Comparison of ENCODE assay signal across 8 cellular contexts in genomic region chr12:132955933-132956725, GRCh38. TPM values are rescaled to one million over a fixed set of nuclear protein-coding genes. Genes with fewer than 3 reads are reported as not detected.
DNase-seq lines count a peak whose midpoint lies in the region; ATAC-seq and TF ChIP-seq lines count a peak whose summit lies in the region.

Gene ZNF605, minus strand, starts transcription at chr12:132956306. Its CDS starts 10,671 bp downstream, at chr12:132945635.

- TF ChIP-seq POLR2A in gastrocnemius medialis (IDR thresholded peaks at IDR 0.05), result peak in 1 of 2 donors; percentile 30

- ATAC-seq in GM18498 (IDR thresholded peaks at IDR 0.05; ENCODE audit: unreplicated experiment) (peak; percentile 93), HG02840 (IDR thresholded peaks at IDR 0.05; ENCODE audit: low FRiP score, unreplicated experiment) (peak; percentile 91), gastrocnemius medialis (peak; percentile 94 to 97)

- peaks cover 44 to 77% (median 51%) of the 10 kb centered on the region in 5 experiments for H3K9me3 Mint-ChIP-seq in brain

- intact Hi-C loops in gastrocnemius medialis (cut with DNase I; ENCODE audit: low total_unique reads), result loop anchor here (1.0 to 5.0 kb wide), 7 partner anchors 30 to 225 kb away; partner anchors contain the start of genes CHFR, GOLGA3, ZNF10 and ZNF140

- no peak for TF ChIP-seq CTCF in brain (conservative IDR thresholded peaks at IDR 0.05)
- TF ChIP-seq CTCF in gastrocnemius medialis (IDR thresholded peaks at IDR 0.05 in 4 of 5, conservative IDR thresholded peaks at IDR 0.05 in 1 of 5), result no peak

- peak within 1 kb of the TSS; percentile 91 to 99 (median 98) for H3K27ac Mint-ChIP-seq in brain

- peak within 1 kb of the TSS; percentile 75 for H3K4me3 ChIP-seq in iPS-11a (ENCODE audit: low read depth, low read length)
- peak within 1 kb of the TSS; percentile 85 to 99 (median 88) for H3K4me3 ChIP-seq in gastrocnemius medialis

- peak; percentile 60 for DNase-seq in NCI-H1694 (lab: John Stamatoyannopoulos, UW)
- DNase-seq in UCSD-AML1 (lab: John Stamatoyannopoulos, UW; ENCODE audit: unreplicated experiment), result peak; percentile 86
- peak; percentile 70 to 78 for DNase-seq in gastrocnemius medialis
- DNase-seq in cortex of kidney (lab: John Stamatoyannopoulos, UW), result no peak

- peaks cover 9 to 20% of the 10 kb centered on the region in 2 donors for H3K4me1 ChIP-seq in gastrocnemius medialis

- H3K4me1 Mint-ChIP-seq in brain, result peaks cover 32% of the 10 kb centered on the region

- H3K27ac ChIP-seq in gastrocnemius medialis, result peak within 1 kb of the TSS; percentile 82 to 96 (median 94)

- H3K36me3 Mint-ChIP-seq in brain, result peaks cover 54% of the 10 kb centered on the region

- peak within 1 kb of the TSS; percentile 90 to 96 (median 96) for H3K4me3 Mint-ChIP-seq in brain

- peaks cover 12% of the 10 kb centered on the region for H3K27me3 Mint-ChIP-seq in brain

- no peaks in the 10 kb centered on the region for H3K27me3 ChIP-seq in gastrocnemius medialis

- H3K9me3 ChIP-seq in gastrocnemius medialis, result peaks cover 0 to 14% (median under 1%) of the 10 kb centered on the region in 3 donors

- H3K36me3 ChIP-seq in gastrocnemius medialis, result peaks cover 0 to 16% of the 10 kb centered on the region in 2 donors

- in situ Hi-C loops in gastrocnemius medialis (cut with MboI; ENCODE audit: low sequenced_read_pairs in 4 of 4), result no loop called here

RNA-seq across cellular contexts. Expression of gene ZNF605, which starts in this region (rescaled TPM):
- 1.6 TPM for polyA plus RNA-seq in brain (ENCODE audit: insufficient read depth, low read depth, low replicate concordance)
- total RNA-seq in gastrocnemius medialis, result 1 to 10 TPM; 2.1 to 4.6 (median 2.2) TPM
